ENCODE assay signal across 28 cellular contexts in genomic region chr20:52631469-52631868, GRCh38.
"Had no signal": no experiment of that assay in that cellular context is flagged by ENCODE, and none has a peak within 500 bp of the region (broad histone marks: within the 10 kb centered on the region; RNA-seq: fewer than 3 reads in every experiment).

No MANE protein-coding gene starts in this region.

- H3K27me3 Mint-ChIP-seq: progenitor cell of endocrine pancreas; stimulated activated naive B cell treated with anti-CD40 and anti-IgM and Interleukin-4, amounts not matched to agents 10 μg/mL and 1 μg/mL and 100 μg/mL, for 72 hours; stimulated activated naive CD8-positive, alpha-beta T cell treated with anti-CD3 and anti-CD28 coated beads, Interleukin-15, Interleukin-2, amounts not matched to agents 100 ng/mL and 50 ng/mL, for 24 hours had no signal

- H3K79me2 ChIP-seq: parathyroid adenoma had no signal

- FAIRE-seq: small intestine, urothelium cell line had no signal

- DNase-seq: occipital lobe; ovary; posterior cingulate gyrus; psoas muscle; right cardiac atrium; right lobe of liver; sigmoid colon; small intestine; stimulated activated CD4-positive, alpha-beta T cell treated with anti-CD3 and anti-CD28 coated beads, Interleukin-15, amount 100 ng/mL, for 24 hours; stimulated activated CD4-positive, alpha-beta T cell treated with anti-CD3 and anti-CD28 coated beads, Interleukin-2, amount 100 ng/mL, for 24 hours; stimulated activated CD4-positive, alpha-beta T cell treated with anti-CD3 and anti-CD28 coated beads, Interleukin-2, amount 100 ng/mL, for 48 hours; stimulated activated CD4-positive, alpha-beta T cell treated with anti-CD3 and anti-CD28 coated beads, Interleukin-4, amount 100 ng/mL, for 24 hours; stimulated activated naive B cell treated with anti-CD40 and anti-IgM and Interleukin-4, amounts not matched to agents 10 μg/mL and 1 μg/mL and 100 μg/mL, for 72 hours; stimulated activated naive CD4-positive, alpha-beta T cell treated with Interleukin-2 at 50 U/mL for 16 hours; stomach; thyroid gland; trophoblast cell; upper lobe of left lung had no signal

- H3K27ac ChIP-seq: neural progenitor cell, ovary, parathyroid adenoma, psoas muscle, right lobe of liver, sigmoid colon, stomach, thoracic aorta, thyroid gland, tibial nerve, upper lobe of left lung, vagina had no signal

- H3K4me1 ChIP-seq: neural progenitor cell, parathyroid adenoma, psoas muscle, right lobe of liver, sigmoid colon, stomach, thyroid gland, tibial nerve, upper lobe of left lung, vagina had no signal

- H3K4me3 ChIP-seq: neural progenitor cell, ovary, psoas muscle, right lobe of liver, sigmoid colon, stomach, thoracic aorta, thyroid gland, tibial nerve, upper lobe of left lung, vagina had no signal

- H3K4me3 Mint-ChIP-seq: nephron; neural progenitor cell; stimulated activated effector memory CD8-positive, alpha-beta T cell treated with anti-CD3 and anti-CD28 coated beads, Interleukin-12 subunit alpha, Interleukin-12 subunit beta, amount 100 ng/mL, for 72 hours; stimulated activated naive B cell treated with anti-CD40 and anti-IgM and Interleukin-4, amounts not matched to agents 10 μg/mL and 1 μg/mL and 100 μg/mL, for 72 hours; stimulated activated naive CD8-positive, alpha-beta T cell treated with anti-CD3 and anti-CD28 coated beads, Interleukin-15, Interleukin-2, amounts not matched to agents 100 ng/mL and 50 ng/mL, for 24 hours had no signal

- H3K27me3 ChIP-seq: neural progenitor cell, ovary, right lobe of liver, sigmoid colon, stomach, thyroid gland, tibial nerve, upper lobe of left lung, vagina had no signal

- H3K4me1 Mint-ChIP-seq: nephron; neural progenitor cell; stimulated activated effector memory CD8-positive, alpha-beta T cell treated with anti-CD3 and anti-CD28 coated beads, Interleukin-12 subunit alpha, Interleukin-12 subunit beta, amount 100 ng/mL, for 72 hours; stimulated activated naive B cell treated with anti-CD40 and anti-IgM and Interleukin-4, amounts not matched to agents 10 μg/mL and 1 μg/mL and 100 μg/mL, for 72 hours had no signal

- H3K36me3 Mint-ChIP-seq: neural progenitor cell; stimulated activated effector memory CD8-positive, alpha-beta T cell treated with anti-CD3 and anti-CD28 coated beads, Interleukin-12 subunit alpha, Interleukin-12 subunit beta, amount 100 ng/mL, for 72 hours had no signal

- H3K9me3 Mint-ChIP-seq: nephron, neural progenitor cell had no signal

- H3K27ac Mint-ChIP-seq: nephron; neural progenitor cell; progenitor cell of endocrine pancreas; stimulated activated effector memory CD8-positive, alpha-beta T cell treated with anti-CD3 and anti-CD28 coated beads, Interleukin-12 subunit alpha, Interleukin-12 subunit beta, amount 100 ng/mL, for 72 hours; stimulated activated naive B cell treated with anti-CD40 and anti-IgM and Interleukin-4, amounts not matched to agents 10 μg/mL and 1 μg/mL and 100 μg/mL, for 72 hours; stimulated activated naive CD8-positive, alpha-beta T cell treated with anti-CD3 and anti-CD28 coated beads, Interleukin-15, Interleukin-2, amounts not matched to agents 100 ng/mL and 50 ng/mL, for 24 hours had no signal

- ATAC-seq: psoas muscle; right cardiac atrium; right lobe of liver; stimulated activated effector memory CD8-positive, alpha-beta T cell treated with anti-CD3 and anti-CD28 coated beads, Interleukin-12 subunit alpha, Interleukin-12 subunit beta, amount 100 ng/mL, for 72 hours; stimulated activated naive B cell treated with anti-CD40 and anti-IgM and Interleukin-4, amounts not matched to agents 10 μg/mL and 1 μg/mL and 100 μg/mL, for 72 hours had no signal

- H3K36me3 ChIP-seq: neural progenitor cell, ovary, right lobe of liver, sigmoid colon, stomach, thoracic aorta, thyroid gland, tibial nerve, upper lobe of left lung, vagina had no signal

- H3K9me3 ChIP-seq: ovary, right lobe of liver, thoracic aorta, thyroid gland, vagina had no signal

- H3K4me2 ChIP-seq: neural progenitor cell had no signal

- H3K9ac ChIP-seq: neural progenitor cell, parathyroid adenoma had no signal

- H2AFZ ChIP-seq: neural progenitor cell, parathyroid adenoma had no signal
